In genomic region chr1:69921501-69921900, GRCh38 we compare ENCODE assay signal across 36 cellular contexts.
"Had no signal": no experiment of that assay in that cellular context is flagged by ENCODE, and none has a peak within 500 bp of the region (broad histone marks: within the 10 kb centered on the region; RNA-seq: fewer than 3 reads in every experiment).

No MANE protein-coding gene starts in this region.

- DNase-seq: activated B cell treated with CpG ODN at 0.5 μM for 24 hours; activated CD4-positive, alpha-beta memory T cell treated with anti-CD3 and anti-CD28 coated beads for 36 hours; activated CD4-positive, alpha-beta T cell treated with anti-CD3 and anti-CD28 coated beads for 4 hours; activated CD4-positive, alpha-beta T cell treated with anti-CD3 and anti-CD28 coated beads, Interleukin-2, amount 10 ng/mL, durations not matched to agents 24 days and 14 days; activated CD4-positive, alpha-beta T cell treated with anti-CD3 and anti-CD28 coated beads, Interleukin-2, amount 50 U/mL, for 1 hour; activated CD4-positive, alpha-beta T cell treated with anti-CD3 and anti-CD28 coated beads, Interleukin-2, amount 50 U/mL, for 4 hours; activated CD4-positive, CD25-positive, alpha-beta regulatory T cell treated with anti-CD3 and anti-CD28 coated beads, Interleukin-2, amount 50 U/mL, for 72 hours; activated CD8-positive, alpha-beta T cell treated with anti-CD3 and anti-CD28 coated beads for 36 hours; activated effector memory CD4-positive, alpha-beta T cell treated with anti-CD3 and anti-CD28 coated beads, Interleukin-2, amount 50 U/mL, for 16 hours; activated gamma-delta T cell treated with Interleukin-2 at 50 U/mL for 16 hours; activated naive CD4-positive, alpha-beta T cell; activated naive CD4-positive, alpha-beta T cell treated with anti-CD3 and anti-CD28 coated beads for 36 hours; activated naive CD4-positive, alpha-beta T cell treated with anti-CD3 and anti-CD28 coated beads, Interleukin-2, amount 50 U/mL, for 16 hours; activated naive CD8-positive, alpha-beta T cell treated with anti-CD3 and anti-CD28 coated beads for 36 hours; activated T-cell treated with anti-CD3 and anti-CD28 coated beads for 4 hours; activated T-cell treated with anti-CD3 and anti-CD28 coated beads, Interleukin-2, amount 50 U/mL, for 1 hour; activated T-cell treated with anti-CD3 and anti-CD28 coated beads, Interleukin-2, amount 50 U/mL, for 4 hours; activated T-cell treated with anti-CD3 and anti-CD28 coated beads, Interleukin-2, amount 50 U/mL, for 72 hours; amniotic stem cell; aorta; caudate nucleus; cerebellar nuclear complex; T-cell; T-helper 2 cell; T-helper 9 cell had no signal

- H3K4me3 Mint-ChIP-seq: activated B cell treated with CpG ODN at 0.5 μM for 24 hours; activated CD4-positive, alpha-beta memory T cell treated with anti-CD3 and anti-CD28 coated beads for 36 hours; activated CD4-positive, alpha-beta T cell treated with anti-CD3 and anti-CD28 coated beads, Interleukin-2, amount 10 ng/mL, durations not matched to agents 24 days and 14 days; activated CD8-positive, alpha-beta T cell treated with anti-CD3 and anti-CD28 coated beads for 36 hours; activated naive CD4-positive, alpha-beta T cell treated with anti-CD3 and anti-CD28 coated beads for 36 hours; activated naive CD8-positive, alpha-beta T cell treated with anti-CD3 and anti-CD28 coated beads for 36 hours; activated T-cell treated with anti-CD3 and anti-CD28 coated beads, Interleukin-2, amount 50 U/mL, for 4 hours; activated T-cell treated with anti-CD3 and anti-CD28 coated beads, Interleukin-2, amount 50 U/mL, for 72 hours; activated T-helper 1 cell treated with anti-CD3 and anti-CD28 coated beads, Interleukin-12 subunit alpha, Interleukin-12 subunit beta, Interleukin-2, Interleukin-4 antibody, amounts not matched to agents 30 ng/mL and 10 ng/mL and 1 ng/mL, durations not matched to agents 14 hours and 24 hours and 36 hours; activated T-helper 17 cell treated with anti-CD3 and anti-CD28 coated beads, Interleukin-2, amount 50 U/mL, for 72 hours; brain; central memory CD8-positive, alpha-beta T cell; T-cell; T-helper 1 cell treated with Interleukin-12 subunit alpha and Interleukin-12 subunit beta and Interleukin-4 antibody, amounts not matched to agents 30 μg/mL and 1 μg/mL, for 36 hours; T-helper 2 cell treated with Interferon-gamma antibody and Interleukin-4, amounts not matched to agents 5 μg/mL and 100 μg/mL, for 36 hours had no signal

- H3K4me1 Mint-ChIP-seq: activated B cell treated with CpG ODN at 0.5 μM for 24 hours; activated CD4-positive, alpha-beta T cell treated with anti-CD3 and anti-CD28 coated beads, Interleukin-2, amount 10 ng/mL, durations not matched to agents 24 days and 14 days; activated naive CD8-positive, alpha-beta T cell treated with anti-CD3 and anti-CD28 coated beads for 36 hours; activated T-helper 17 cell treated with anti-CD3 and anti-CD28 coated beads, Interleukin-2, amount 50 U/mL, for 72 hours; central memory CD8-positive, alpha-beta T cell; T-cell had no signal

- ATAC-seq: activated CD8-positive, alpha-beta T cell treated with anti-CD3 and anti-CD28 coated beads for 36 hours; activated naive CD4-positive, alpha-beta T cell treated with anti-CD3 and anti-CD28 coated beads, Interleukin-2, amount 50 U/mL, for 72 hours; activated T-cell treated with anti-CD3 and anti-CD28 coated beads, Interleukin-2, amount 50 U/mL, for 4 hours; activated T-cell treated with anti-CD3 and anti-CD28 coated beads, Interleukin-2, amount 50 U/mL, for 72 hours; activated T-helper 17 cell treated with anti-CD3 and anti-CD28 coated beads, Interleukin-2, amount 50 U/mL, for 72 hours; T-cell had no signal

- FAIRE-seq: bronchial epithelial cell, TTC549 had no signal

- H3K36me3 ChIP-seq: cardiac muscle cell had no signal

- H3K27ac ChIP-seq: cardiac muscle cell, VCaP had no signal

- H3K27ac Mint-ChIP-seq: activated B cell treated with CpG ODN at 0.5 μM for 24 hours; activated CD4-positive, alpha-beta memory T cell treated with anti-CD3 and anti-CD28 coated beads for 36 hours; activated CD4-positive, alpha-beta T cell treated with anti-CD3 and anti-CD28 coated beads, Interleukin-2, amount 10 ng/mL, durations not matched to agents 24 days and 14 days; activated CD8-positive, alpha-beta T cell treated with anti-CD3 and anti-CD28 coated beads for 36 hours; activated naive CD4-positive, alpha-beta T cell treated with anti-CD3 and anti-CD28 coated beads for 36 hours; activated naive CD4-positive, alpha-beta T cell treated with anti-CD3 and anti-CD28 coated beads, Interleukin-2, amount 50 U/mL, for 72 hours; activated naive CD8-positive, alpha-beta T cell treated with anti-CD3 and anti-CD28 coated beads for 36 hours; activated T-cell treated with anti-CD3 and anti-CD28 coated beads, Interleukin-2, amount 50 U/mL, for 72 hours; activated T-helper 1 cell treated with anti-CD3 and anti-CD28 coated beads, Interleukin-12 subunit alpha, Interleukin-12 subunit beta, Interleukin-2, Interleukin-4 antibody, amounts not matched to agents 30 ng/mL and 10 ng/mL and 1 ng/mL, durations not matched to agents 14 hours and 24 hours and 36 hours; activated T-helper 17 cell treated with anti-CD3 and anti-CD28 coated beads, Interleukin-2, amount 50 U/mL, for 72 hours; brain; T-cell; T-helper 1 cell treated with Interleukin-12 subunit alpha and Interleukin-12 subunit beta and Interleukin-4 antibody, amounts not matched to agents 30 μg/mL and 1 μg/mL, for 36 hours; T-helper 2 cell treated with Interferon-gamma antibody and Interleukin-4, amounts not matched to agents 5 μg/mL and 100 μg/mL, for 36 hours had no signal

- H3K36me3 Mint-ChIP-seq: activated CD4-positive, alpha-beta memory T cell treated with anti-CD3 and anti-CD28 coated beads for 36 hours; activated naive CD8-positive, alpha-beta T cell treated with anti-CD3 and anti-CD28 coated beads for 36 hours; T-cell had no signal

- H3K4me3 ChIP-seq: cardiac muscle cell had no signal

- H3K27me3 Mint-ChIP-seq: activated B cell treated with CpG ODN at 0.5 μM for 24 hours; activated CD4-positive, alpha-beta memory T cell treated with anti-CD3 and anti-CD28 coated beads for 36 hours; activated CD4-positive, alpha-beta T cell treated with anti-CD3 and anti-CD28 coated beads, Interleukin-2, amount 10 ng/mL, durations not matched to agents 24 days and 14 days; activated CD8-positive, alpha-beta T cell treated with anti-CD3 and anti-CD28 coated beads for 36 hours; activated naive CD8-positive, alpha-beta T cell treated with anti-CD3 and anti-CD28 coated beads for 36 hours; activated T-helper 17 cell treated with anti-CD3 and anti-CD28 coated beads, Interleukin-2, amount 50 U/mL, for 72 hours; central memory CD8-positive, alpha-beta T cell; T-cell had no signal

- H3K27me3 ChIP-seq: cardiac muscle cell had no signal
